Comparison of ENCODE assay signal across 1 cellular context in genomic region chr2:237129625-237130263, GRCh38.
TF ChIP-seq lines count a peak whose summit lies in the region.

No MANE protein-coding gene starts in this region.

TF ChIP-seq in IMR-90, 13 proteins besides CTCF, POLR2A, EP300 and RAD21:
- no peak for TF ChIP-seq FOS (IDR thresholded peaks at IDR 0.05; ENCODE audit: low read depth, low read length)
